In genomic region chr1:169577981-169578738, GRCh38 we compare ENCODE assay signal across 26 cellular contexts. TPM values are rescaled to one million over a fixed set of nuclear protein-coding genes. Genes with fewer than 3 reads are reported as not detected.
DNase-seq lines count a peak whose midpoint lies in the region; ATAC-seq, FAIRE-seq and TF ChIP-seq lines count a peak whose summit lies in the region.
"Had no signal": no experiment of that assay in that cellular context is flagged by ENCODE, and none has a peak within 500 bp of the region (broad histone marks: within the 10 kb centered on the region; RNA-seq: fewer than 3 reads in every experiment).

No MANE protein-coding gene starts in this region.

- no peak for TF ChIP-seq POLR2A in A549 (IDR thresholded peaks at IDR 0.05; ENCODE audit: low read length)

- WGBS in A549 (ENCODE audit: missing lambda C conversion rate): 31% methylated on average over 5 of the region's 5 CpGs

- H3K36me3 Mint-ChIP-seq in activated naive CD4-positive, alpha-beta T cell treated with anti-CD3 and anti-CD28 coated beads, Interleukin-2, amount 50 U/mL, for 24 hours: peaks cover 32% of the 10 kb centered on the region
- H3K36me3 Mint-ChIP-seq in activated naive CD4-positive, alpha-beta T cell treated with anti-CD3 and anti-CD28 coated beads, Interleukin-2, amount 10 ng/mL, durations not matched to agents 7 days and 5 days: peaks cover 3% of the 10 kb centered on the region

- CTCF ChIA-PET in activated naive CD4-positive, alpha-beta T cell treated with anti-CD3 and anti-CD28 coated beads, Interleukin-2, amount 10 ng/mL, durations not matched to agents 7 days and 5 days (lab: Charles Lee): interaction anchor here (0.8 to 2.9 kb wide), 3 partner anchors 8 to 134 kb away, joined by 3 to 14 read pairs (median 7); partner anchors contain the start of gene F5
- CTCF ChIA-PET in A549 (lab: Yijun Ruan, JAX): interaction anchor here (1.1 to 1.7 kb wide), 2 partner anchors 28 to 32 kb away, joined by 3 to 4 read pairs; no protein-coding TSS in a partner anchor

- H3K9me3 ChIP-seq in A549: no peaks in the 10 kb centered on the region
- H3K9me3 ChIP-seq: BE2C; BLaER1 treated with 17β-estradiol and CSF1 and Interleukin-3, amounts not matched to agents 10 nM and 100 nM; HAP-1 had no signal

- FAIRE-seq in A549 (lab: Jason Lieb, UNC): no peak
- FAIRE-seq: A204.1, GM12891, GM18507, H54 had no signal

- no peak overlapping the region for H3K4me3 Mint-ChIP-seq in activated naive CD4-positive, alpha-beta T cell treated with anti-CD3 and anti-CD28 coated beads, Interleukin-2, amount 50 U/mL, for 24 hours
- H3K4me3 Mint-ChIP-seq in activated naive CD4-positive, alpha-beta T cell treated with anti-CD3 and anti-CD28 coated beads, Interleukin-2, amount 10 ng/mL, durations not matched to agents 7 days and 5 days: no peak overlapping the region
- H3K4me3 Mint-ChIP-seq: CD14-positive monocyte; CD4-positive, alpha-beta T cell; CD8-positive, alpha-beta memory T cell; HFFc6 had no signal

- no peaks in the 10 kb centered on the region for H3K4me1 ChIP-seq in A549
- H3K4me1 ChIP-seq: BE2C; BLaER1 treated with 17β-estradiol and CSF1 and Interleukin-3, amounts not matched to agents 10 nM and 100 nM; HAP-1 had no signal

- TF ChIP-seq CTCF in A549 (IDR thresholded peaks at IDR 0.05): no peak

- no peak for ATAC-seq in A549
- peak; percentile 72 for ATAC-seq in left colon
- no peak for ATAC-seq in GM21381 (IDR thresholded peaks at IDR 0.05; ENCODE audit: unreplicated experiment)

- no peak overlapping the region for H3K4me2 ChIP-seq in A549
- H3K4me2 ChIP-seq: BLaER1 treated with 17β-estradiol and CSF1 and Interleukin-3, amounts not matched to agents 10 nM and 100 nM had no signal

- TF ChIP-seq RAD21 in A549 (conservative IDR thresholded peaks at IDR 0.05 in 1 of 2, IDR thresholded peaks at IDR 0.05 in 1 of 2): no peak

- TF ChIP-seq EP300 in A549 (IDR thresholded peaks at IDR 0.05): no peak

- no peak for DNase-seq in activated naive CD4-positive, alpha-beta T cell treated with anti-CD3 and anti-CD28 coated beads, Interleukin-2, amount 10 ng/mL, durations not matched to agents 7 days and 5 days
- DNase-seq in A549 (ENCODE audit: low read depth in 1 of 2, low spot score in 1 of 2) (no peak), left colon (no peak), NCI-H2227 treated with DMSO at 0.1 percent for 48 hours (lab: John Stamatoyannopoulos, UW) (no peak)
- DNase-seq: ACHN; AML-193; BE2C; CD4-positive, alpha-beta T cell; CD8-positive, alpha-beta memory T cell; DMS53; DMS79 treated with DMSO at 0.1 percent for 48 hours; GF-D8; GOT3; HFFc6 had no signal

- no peak overlapping the region for H3K4me3 ChIP-seq in A549
- H3K4me3 ChIP-seq: BLaER1 treated with 17β-estradiol and CSF1 and Interleukin-3, amounts not matched to agents 10 nM and 100 nM; HAP-1 had no signal

- no peak overlapping the region for H3K27ac ChIP-seq in A549
- H3K27ac ChIP-seq: 22Rv1; BLaER1 treated with 17β-estradiol and CSF1 and Interleukin-3, amounts not matched to agents 10 nM and 100 nM had no signal

- H3K9me3 Mint-ChIP-seq in activated naive CD4-positive, alpha-beta T cell treated with anti-CD3 and anti-CD28 coated beads, Interleukin-2, amount 50 U/mL, for 24 hours: no peaks in the 10 kb centered on the region
- no peaks in the 10 kb centered on the region for H3K9me3 Mint-ChIP-seq in activated naive CD4-positive, alpha-beta T cell treated with anti-CD3 and anti-CD28 coated beads, Interleukin-2, amount 10 ng/mL, durations not matched to agents 7 days and 5 days
- H3K9me3 Mint-ChIP-seq: CD4-positive, alpha-beta T cell; CD8-positive, alpha-beta memory T cell; HFFc6 had no signal

- no peaks in the 10 kb centered on the region for H3K27me3 Mint-ChIP-seq in activated naive CD4-positive, alpha-beta T cell treated with anti-CD3 and anti-CD28 coated beads, Interleukin-2, amount 50 U/mL, for 24 hours
- H3K27me3 Mint-ChIP-seq in activated naive CD4-positive, alpha-beta T cell treated with anti-CD3 and anti-CD28 coated beads, Interleukin-2, amount 10 ng/mL, durations not matched to agents 7 days and 5 days: no peaks in the 10 kb centered on the region
- H3K27me3 Mint-ChIP-seq: CD4-positive, alpha-beta T cell had no signal

- POLR2A ChIA-PET in A549 (lab: Yijun Ruan, JAX): no interaction called here

- intact Hi-C loops in left colon (cut with DNase I, micrococcal nuclease): no loop called here

- H3K27ac Mint-ChIP-seq in activated naive CD4-positive, alpha-beta T cell treated with anti-CD3 and anti-CD28 coated beads, Interleukin-2, amount 50 U/mL, for 24 hours: peak overlapping the region; percentile 6
- no peak overlapping the region for H3K27ac Mint-ChIP-seq in activated naive CD4-positive, alpha-beta T cell treated with anti-CD3 and anti-CD28 coated beads, Interleukin-2, amount 10 ng/mL, durations not matched to agents 7 days and 5 days
- H3K27ac Mint-ChIP-seq: CD14-positive monocyte; CD4-positive, alpha-beta T cell; CD8-positive, alpha-beta memory T cell; HFFc6 had no signal

- peaks cover 18% of the 10 kb centered on the region for H3K4me1 Mint-ChIP-seq in activated naive CD4-positive, alpha-beta T cell treated with anti-CD3 and anti-CD28 coated beads, Interleukin-2, amount 50 U/mL, for 24 hours
- H3K4me1 Mint-ChIP-seq in activated naive CD4-positive, alpha-beta T cell treated with anti-CD3 and anti-CD28 coated beads, Interleukin-2, amount 10 ng/mL, durations not matched to agents 7 days and 5 days: peaks cover 5% of the 10 kb centered on the region
- H3K4me1 Mint-ChIP-seq: CD8-positive, alpha-beta memory T cell had no signal

TF ChIP-seq in A549, 52 proteins besides CTCF, POLR2A, EP300 and RAD21:
- TF ChIP-seq JUNB (IDR thresholded peaks at IDR 0.05) (no peak), EHMT2 (IDR thresholded peaks at IDR 0.05; ENCODE audit: low read depth) (no peak), MAFK (IDR thresholded peaks at IDR 0.05; ENCODE audit: partially characterized antibody) (peak; percentile 50)

RNA-seq across cellular contexts. Expression of gene F5, which starts 8.1 kb away (rescaled TPM):
- 0.36 and 1.4 TPM in 2 replicates for polyA plus RNA-seq in A549 (2011; rRNA removed)
- 0.01 and 0.04 TPM in 2 replicates for polyA plus RNA-seq in A549 (2012; cell fraction: cytosol; rRNA removed)
- 0.06 and 0.22 TPM in 2 replicates for polyA plus RNA-seq in A549 (2012; cell fraction: nucleus; rRNA removed)
- 0.03 to 0.04 TPM (median 0.04 TPM) in 3 replicates for polyA plus RNA-seq in A549 (2017; fragmentation: RNase III; extraction: RNeasy Plus Mini Kit Qiagen cat#74134 plus additional on column Dnase treatment)
- 0.33 and 0.44 TPM in 2 replicates for polyA minus RNA-seq in A549 (2011; rRNA and poly(A)+ RNA removed)
- total RNA-seq in left colon: 1 to 10 TPM; 1.2 TPM
- total RNA-seq: Daoy, HFFc6 had no signal

RNA-seq across cellular contexts. Expression of gene SELP, which starts 51.8 kb away (rescaled TPM):
- polyA plus RNA-seq in A549 (2011; rRNA removed) (not detected in 2 replicates), A549 (2017; fragmentation: RNase III; extraction: RNeasy Plus Mini Kit Qiagen cat#74134 plus additional on column Dnase treatment) (not detected in 3 replicates)
- polyA plus RNA-seq in A549 (2012; cell fraction: cytosol; rRNA removed): not detected in 2 replicates
- not detected in 2 replicates for polyA plus RNA-seq in A549 (2012; cell fraction: nucleus; rRNA removed)
- not detected in 2 replicates for polyA minus RNA-seq in A549 (2011; rRNA and poly(A)+ RNA removed)
- 1 to 10 TPM; 1.5 to 3.0 TPM for total RNA-seq in left colon
- total RNA-seq: Daoy, G401, HFFc6 had no signal
